14 cellular contexts compared by ENCODE assay signal in genomic region chr3:189122120-189122519, GRCh38. TPM values are rescaled to one million over a fixed set of nuclear protein-coding genes. Genes with fewer than 3 reads are reported as not detected.
DNase-seq lines count a peak whose midpoint lies in the region; ATAC-seq and TF ChIP-seq lines count a peak whose summit lies in the region.
"Had no signal": no experiment of that assay in that cellular context is flagged by ENCODE, and none has a peak within 500 bp of the region (broad histone marks: within the 10 kb centered on the region; RNA-seq: fewer than 3 reads in every experiment).

No MANE protein-coding gene starts in this region.

- intact Hi-C loops in lower lobe of right lung (cut with DNase I) (no loop called here), testis (cut with DNase I; ENCODE audit: low total_unique reads) (no loop called here)

- H3K27me3 Mint-ChIP-seq in central memory CD8-positive, alpha-beta T cell, result no peaks in the 10 kb centered on the region

- H3K4me1 ChIP-seq in MM.1S (ENCODE audit: low read length) (no peaks in the 10 kb centered on the region), lower lobe of right lung (peaks cover 12% of the 10 kb centered on the region), testis (peaks cover 28% of the 10 kb centered on the region)

- H3K36me3 ChIP-seq in MM.1S (replicated peaks; ENCODE audit: insufficient read depth, low read length), result no peaks in the 10 kb centered on the region
- H3K36me3 ChIP-seq in lower lobe of right lung, result no peaks in the 10 kb centered on the region
- H3K36me3 ChIP-seq in testis (ENCODE audit: low read depth, missing control alignments), result no peaks in the 10 kb centered on the region

- no peaks in the 10 kb centered on the region for H3K27me3 ChIP-seq in MM.1S (replicated peaks; ENCODE audit: insufficient read depth, low read length)
- H3K27me3 ChIP-seq in lower lobe of right lung (ENCODE audit: low read depth), result no peaks in the 10 kb centered on the region
- H3K27me3 ChIP-seq in testis, result no peaks in the 10 kb centered on the region
- H3K27me3 ChIP-seq: BLaER1 treated with 17β-estradiol and CSF1 and Interleukin-3, amounts not matched to agents 10 nM and 100 nM had no signal

- H3K9me3 Mint-ChIP-seq in central memory CD8-positive, alpha-beta T cell, result no peaks in the 10 kb centered on the region

- TF ChIP-seq CTCF in MM.1S (IDR thresholded peaks at IDR 0.05; ENCODE audit: low read length), result no peak
- no peak for TF ChIP-seq CTCF in lower lobe of right lung (IDR thresholded peaks at IDR 0.05)
- no peak for TF ChIP-seq CTCF in testis (IDR thresholded peaks at IDR 0.05)

- ATAC-seq in central memory CD8-positive, alpha-beta T cell (replicated peaks; ENCODE audit: extremely low read depth, poor library complexity, severe bottlenecking), result no peak
- no peak for ATAC-seq in lower lobe of right lung
- ATAC-seq in HG03097 (IDR thresholded peaks at IDR 0.05; ENCODE audit: low FRiP score, unreplicated experiment), result no peak

- no peaks in the 10 kb centered on the region for H3F3A ChIP-seq in MM.1S (ENCODE audit: insufficient read depth, low read length)

- H2AFZ ChIP-seq in MM.1S (ENCODE audit: low read length), result no peak overlapping the region

- H3K4me3 ChIP-seq in MM.1S (ENCODE audit: low read length), result no peak overlapping the region
- H3K4me3 ChIP-seq in lower lobe of right lung, result peak overlapping the region; percentile 19
- H3K4me3 ChIP-seq in testis, result no peak overlapping the region
- H3K4me3 ChIP-seq: BLaER1 treated with 17β-estradiol and CSF1 and Interleukin-3, amounts not matched to agents 10 nM and 100 nM had no signal

- H3K4me2 ChIP-seq in MM.1S (ENCODE audit: low read depth, low read length), result peak overlapping the region; percentile 2; the same call in 1 of the 2 replicates

- peaks cover 7% of the 10 kb centered on the region for H3K36me3 Mint-ChIP-seq in central memory CD8-positive, alpha-beta T cell (ENCODE audit: insufficient read depth)

- TF ChIP-seq POLR2A in testis (IDR thresholded peaks at IDR 0.05), result no peak

- H3K4me1 Mint-ChIP-seq in central memory CD8-positive, alpha-beta T cell, result peaks cover 46% of the 10 kb centered on the region
- H3K4me1 Mint-ChIP-seq: activated CD4-positive, alpha-beta T cell treated with anti-CD3 and anti-CD28 coated beads, Interleukin-2, amount 10 ng/mL, durations not matched to agents 24 days and 14 days had no signal

- H3K9me2 ChIP-seq in MM.1S (replicated peaks; ENCODE audit: insufficient read depth, low read length), result no peaks in the 10 kb centered on the region

- H3K9me3 ChIP-seq in MM.1S (replicated peaks; ENCODE audit: insufficient read depth, low read length), result no peaks in the 10 kb centered on the region
- no peaks in the 10 kb centered on the region for H3K9me3 ChIP-seq in lower lobe of right lung
- no peaks in the 10 kb centered on the region for H3K9me3 ChIP-seq in testis

- H4K20me1 ChIP-seq in MM.1S (ENCODE audit: insufficient read depth, low read length), result no peaks in the 10 kb centered on the region
- H4K20me1 ChIP-seq: BLaER1 treated with 17β-estradiol and CSF1 and Interleukin-3, amounts not matched to agents 10 nM and 100 nM had no signal

- H3K27ac ChIP-seq in MM.1S (ENCODE audit: low read length), result no peak overlapping the region
- H3K27ac ChIP-seq in lower lobe of right lung, result peak overlapping the region; percentile 62
- H3K27ac ChIP-seq in testis, result peak overlapping the region; percentile 44 to 81
- H3K27ac ChIP-seq: BLaER1 treated with 17β-estradiol and CSF1 and Interleukin-3, amounts not matched to agents 10 nM and 100 nM had no signal

- H3K9ac ChIP-seq in MM.1S (ENCODE audit: low read length), result no peak overlapping the region
- H3K9ac ChIP-seq: BLaER1 treated with 17β-estradiol and CSF1 and Interleukin-3, amounts not matched to agents 10 nM and 100 nM had no signal

- peak overlapping the region; percentile 98 for H3K27ac Mint-ChIP-seq in central memory CD8-positive, alpha-beta T cell (ENCODE audit: low read depth)
- H3K27ac Mint-ChIP-seq: activated CD4-positive, alpha-beta T cell treated with anti-CD3 and anti-CD28 coated beads, Interleukin-2, amount 10 ng/mL, durations not matched to agents 24 days and 14 days; T-helper 2 cell treated with Interferon-gamma antibody and Interleukin-4, amounts not matched to agents 5 μg/mL and 100 μg/mL, for 36 hours had no signal

- no peaks in the 10 kb centered on the region for H3K79me2 ChIP-seq in MM.1S (ENCODE audit: low read length)

- DNase-seq in MM.1S (no peak), lower lobe of right lung (no peak), testis (no peak), cortex of kidney (lab: John Stamatoyannopoulos, UW) (no peak), GDM1 (lab: John Stamatoyannopoulos, UW) (no peak)
- no peak for DNase-seq in central memory CD8-positive, alpha-beta T cell (ENCODE audit: low spot score in 2 of 2)
- DNase-seq: activated CD4-positive, alpha-beta T cell treated with anti-CD3 and anti-CD28 coated beads, Interleukin-2, amount 10 ng/mL, durations not matched to agents 24 days and 14 days; activated gamma-delta T cell; NCI-H1930; NCI-H774 had no signal

- H3K4me3 Mint-ChIP-seq in central memory CD8-positive, alpha-beta T cell, result peak overlapping the region; percentile 87
- H3K4me3 Mint-ChIP-seq: activated CD4-positive, alpha-beta T cell treated with anti-CD3 and anti-CD28 coated beads, Interleukin-2, amount 10 ng/mL, durations not matched to agents 24 days and 14 days; neural crest cell; T-helper 2 cell treated with Interferon-gamma antibody and Interleukin-4, amounts not matched to agents 5 μg/mL and 100 μg/mL, for 36 hours had no signal

- WGBS in testis, 2 donors, result 43 to 45% methylated on average over 2 of the region's 2 CpGs

RNA-seq across cellular contexts. Expression of gene TPRG1, which starts 49.7 kb away (rescaled TPM):
- total RNA-seq in lower lobe of right lung, result 23.4 TPM
- total RNA-seq in testis, result 10 to 100 TPM; 15.9 to 25.2 TPM
- 15.5 TPM for polyA plus RNA-seq in testis (ENCODE audit: insufficient read depth, low read depth, low replicate concordance)
